In genomic region chr1:113592223-113592622, GRCh38 we compare ENCODE assay signal across 31 cellular contexts.
"Had no signal": no experiment of that assay in that cellular context is flagged by ENCODE, and none has a peak within 500 bp of the region (broad histone marks: within the 10 kb centered on the region; RNA-seq: fewer than 3 reads in every experiment).

No MANE protein-coding gene starts in this region.

- H3K36me3 ChIP-seq: ovary, uterus had no signal

- H3K27ac Mint-ChIP-seq: natural killer cell; nephron; neural progenitor cell; progenitor cell of endocrine pancreas; stimulated activated memory B cell treated with anti-CD40 and anti-IgM and Interleukin-4, amounts not matched to agents 10 μg/mL and 1 μg/mL and 100 μg/mL, for 72 hours; stimulated activated naive CD8-positive, alpha-beta T cell treated with anti-CD3 and anti-CD28 coated beads, Interleukin-15, amount 100 ng/mL, for 72 hours; type B pancreatic cell had no signal

- H3K9me3 ChIP-seq: ovary, testis, transverse colon, upper lobe of right lung, uterus had no signal

- H3K4me2 ChIP-seq: neural progenitor cell, smooth muscle cell had no signal

- H3K79me2 ChIP-seq: parathyroid adenoma had no signal

- H3K9ac ChIP-seq: neural progenitor cell, parathyroid adenoma had no signal

- H3K27ac ChIP-seq: neural progenitor cell, ovary, parathyroid adenoma, psoas muscle, skin epidermis, spleen, suprapubic skin, testis, tibial artery, transverse colon, upper lobe of right lung, uterus had no signal

- H3K4me3 Mint-ChIP-seq: natural killer cell; nephron; neural progenitor cell; stimulated activated memory B cell treated with anti-CD40 and anti-IgM and Interleukin-4, amounts not matched to agents 10 μg/mL and 1 μg/mL and 100 μg/mL, for 72 hours; stimulated activated naive CD8-positive, alpha-beta T cell treated with anti-CD3 and anti-CD28 coated beads, Interleukin-15, amount 100 ng/mL, for 72 hours; type B pancreatic cell had no signal

- ATAC-seq: natural killer cell; psoas muscle; right cardiac atrium; sciatic nerve; stimulated activated memory B cell treated with anti-CD40 and anti-IgM and Interleukin-4, amounts not matched to agents 10 μg/mL and 1 μg/mL and 100 μg/mL, for 72 hours; stimulated activated naive CD8-positive, alpha-beta T cell treated with anti-CD3 and anti-CD28 coated beads, Interleukin-15, amount 100 ng/mL, for 72 hours; stimulated activated naive CD8-positive, alpha-beta T cell treated with anti-CD3 and anti-CD28 coated beads, Interleukin-15, Interleukin-2, amounts not matched to agents 100 U/mL and 50 U/mL, for 24 hours; upper lobe of right lung had no signal

- H3K4me3 ChIP-seq: neural progenitor cell, ovary, psoas muscle, skin epidermis, smooth muscle cell, spleen, suprapubic skin, testis, tibial artery, transverse colon, upper lobe of right lung, uterus had no signal

- H3K4me1 ChIP-seq: parathyroid adenoma, psoas muscle, spleen, suprapubic skin, testis, tibial artery, upper lobe of right lung, uterus had no signal

- H3K4me1 Mint-ChIP-seq: natural killer cell; nephron; neural progenitor cell; stimulated activated memory B cell treated with anti-CD40 and anti-IgM and Interleukin-4, amounts not matched to agents 10 μg/mL and 1 μg/mL and 100 μg/mL, for 72 hours; stimulated activated naive CD8-positive, alpha-beta T cell treated with anti-CD3 and anti-CD28 coated beads, Interleukin-15, amount 100 ng/mL, for 72 hours had no signal

- H3K27me3 Mint-ChIP-seq: progenitor cell of endocrine pancreas; stimulated activated memory B cell treated with anti-CD40 and anti-IgM and Interleukin-4, amounts not matched to agents 10 μg/mL and 1 μg/mL and 100 μg/mL, for 72 hours; stimulated activated naive CD8-positive, alpha-beta T cell treated with anti-CD3 and anti-CD28 coated beads, Interleukin-15, amount 100 ng/mL, for 72 hours; type B pancreatic cell had no signal

- H2AFZ ChIP-seq: neural progenitor cell, parathyroid adenoma had no signal

- DNase-seq: natural killer cell; occipital lobe; ovary; posterior cingulate gyrus; psoas muscle; right cardiac atrium; spleen; stimulated activated CD4-positive, alpha-beta T cell treated with anti-CD3 and anti-CD28 coated beads, Interleukin-12 subunit alpha, Interleukin-12 subunit beta, amount 100 ng/mL, for 4 hours; stimulated activated CD4-positive, alpha-beta T cell treated with anti-CD3 and anti-CD28 coated beads, Interleukin-1b, Interleukin-23, amount 100 ng/mL, for 48 hours; stimulated activated CD4-positive, alpha-beta T cell treated with anti-CD3 and anti-CD28 coated beads, Interleukin-4, amount 100 ng/mL, for 1 hour; stimulated activated CD4-positive, alpha-beta T cell treated with anti-CD3 and anti-CD28 coated beads, Interleukin-4, amount 100 ng/mL, for 4 hours; stimulated activated CD8-positive, alpha-beta memory T cell treated with anti-CD3 and anti-CD28 coated beads, Interleukin-4, amount 100 ng/mL, for 48 hours; stimulated activated naive CD4-positive, alpha-beta T cell; stimulated activated naive CD8-positive, alpha-beta T cell treated with anti-CD3 and anti-CD28 coated beads, Interleukin-15, amount 100 ng/mL, for 72 hours; stimulated activated naive CD8-positive, alpha-beta T cell treated with anti-CD3 and anti-CD28 coated beads, Interleukin-15, Interleukin-2, amounts not matched to agents 100 U/mL and 50 U/mL, for 24 hours; substantia nigra; testis; tibial artery; transverse colon; upper lobe of right lung; uterus had no signal

- H3K9me3 Mint-ChIP-seq: type B pancreatic cell had no signal

- H3K27me3 ChIP-seq: neural progenitor cell, ovary, spleen, suprapubic skin, testis, tibial artery, transverse colon, upper lobe of right lung, uterus had no signal
